10 cellular contexts compared by ENCODE assay signal in genomic region chr16:26598061-26598460, GRCh38.
DNase-seq lines count a peak whose midpoint lies in the region; ATAC-seq lines count a peak whose summit lies in the region.
"Had no signal": no experiment of that assay in that cellular context is flagged by ENCODE, and none has a peak within 500 bp of the region (broad histone marks: within the 10 kb centered on the region; RNA-seq: fewer than 3 reads in every experiment).

No MANE protein-coding gene starts in this region.

- DNase-seq in CD1c-positive myeloid dendritic cell (ENCODE audit: extremely low spot score): peak; percentile 26
- DNase-seq in T-helper 9 cell: peak; percentile 21
- DNase-seq in activated gamma-delta T cell treated with anti-CD3 and anti-CD28 coated beads, Interleukin-2, amount 50 U/mL, for 16 hours (ENCODE audit: low read depth): peak; percentile 28
- DNase-seq in stimulated activated CD4-positive, alpha-beta T cell treated with anti-CD3 and anti-CD28 coated beads, Interleukin-1b, Interleukin-23, amount 100 ng/mL, for 1 hour (ENCODE audit: low read depth in 2 of 2): peak; percentile 1 to 10
- no peak for DNase-seq in NCI-H526 (lab: John Stamatoyannopoulos, UW)
- no peak for DNase-seq in SKM-1 (lab: John Stamatoyannopoulos, UW; ENCODE audit: unreplicated experiment)
- no peak for DNase-seq in DMS 273 treated with DMSO at 0.1 percent for 48 hours (lab: John Stamatoyannopoulos, UW)
- DNase-seq: H7, SK-N-SH had no signal

- no peak for ATAC-seq in GM21528 (IDR thresholded peaks at IDR 0.05; ENCODE audit: low FRiP score, unreplicated experiment)

Comparison
In these comparisons a context has a peak if more than half of its experiments do, and no peak if none do; other contexts are left out.
1. DNase-seq: peak in CD1c-positive myeloid dendritic cell (single experiment), T-helper 9 cell (single experiment), activated gamma-delta T cell treated with anti-CD3 and anti-CD28 coated beads, Interleukin-2, amount 50 U/mL, for 16 hours (single experiment) and stimulated activated CD4-positive, alpha-beta T cell treated with anti-CD3 and anti-CD28 coated beads, Interleukin-1b, Interleukin-23, amount 100 ng/mL, for 1 hour (2 of 2); none in NCI-H526 (0 of 2), SKM-1 (single experiment) and DMS 273 treated with DMSO at 0.1 percent for 48 hours (single experiment).